ENCODE assay signal across 16 cellular contexts in genomic region chr1:230120289-230120948, GRCh38. TPM values are rescaled to one million over a fixed set of nuclear protein-coding genes. Genes with fewer than 3 reads are reported as not detected.
DNase-seq lines count a peak whose midpoint lies in the region; ATAC-seq, FAIRE-seq and TF ChIP-seq lines count a peak whose summit lies in the region.
"Had no signal": no experiment of that assay in that cellular context is flagged by ENCODE, and none has a peak within 500 bp of the region (broad histone marks: within the 10 kb centered on the region; RNA-seq: fewer than 3 reads in every experiment).

No MANE protein-coding gene starts in this region.

- H3K27ac ChIP-seq in keratinocyte (ENCODE audit: control insufficient read depth, insufficient read depth, low read length) (peak overlapping the region; percentile 31), testis (peak overlapping the region; percentile 70 to 74)
- H3K27ac ChIP-seq: prostate gland had no signal

- peak overlapping the region; percentile 46 for H3K4me3 ChIP-seq in adipocyte (ENCODE audit: low read length)
- H3K4me3 ChIP-seq in keratinocyte (ENCODE audit: control insufficient read depth in 2 of 3, extremely low read depth in 1 of 3, insufficient read depth in 2 of 3, low read depth in 1 of 3, low read length in 3 of 3), result no peak overlapping the region
- H3K4me3 ChIP-seq in testis, result no peak overlapping the region
- H3K4me3 ChIP-seq: prostate gland had no signal

- DNase-seq in Right ventricle myocardium inferior (ENCODE audit: missing footprints) (peak; percentile 81), cardiac septum (ENCODE audit: low spot score) (no peak), adipocyte (ENCODE audit: low read depth) (no peak), keratinocyte (ENCODE audit: low read depth, low spot score) (no peak), testis (peak; percentile 78), Ammon's horn (ENCODE audit: low spot score) (no peak), NCI-H1048 (lab: John Stamatoyannopoulos, UW) (no peak), inferior parietal cortex (ENCODE audit: extremely low spot score) (no peak)
- DNase-seq: activated CD4-positive, alpha-beta T cell treated with anti-CD3 and anti-CD28 coated beads, Interleukin-2, amount 50 U/mL, for 48 hours; activated naive CD8-positive, alpha-beta T cell treated with anti-CD3 and anti-CD28 coated beads for 36 hours; activated T-cell treated with anti-CD3 and anti-CD28 coated beads, Interleukin-2, amount 50 U/mL, for 4 hours; CD8-positive, alpha-beta T cell; NCI-H1930 had no signal

- peak; percentile 91 for ATAC-seq in Right ventricle myocardium inferior
- ATAC-seq: activated T-cell treated with anti-CD3 and anti-CD28 coated beads, Interleukin-2, amount 50 U/mL, for 4 hours; CD8-positive, alpha-beta T cell had no signal

- peaks cover 79% of the 10 kb centered on the region for H3K79me2 ChIP-seq in keratinocyte (ENCODE audit: control insufficient read depth, insufficient read depth, low read length)

- H3K27me3 ChIP-seq in adipocyte (replicated peaks; ENCODE audit: control insufficient read depth, insufficient read depth, low read length) (no peaks in the 10 kb centered on the region), keratinocyte (ENCODE audit: control insufficient read depth, extremely low read depth, insufficient read depth, low read length) (no peaks in the 10 kb centered on the region), testis (no peaks in the 10 kb centered on the region)

- no peak for FAIRE-seq in keratinocyte (lab: Jason Lieb, UNC)
- FAIRE-seq: A204.1, urothelium cell line had no signal

- no peak for TF ChIP-seq POLR2A in testis (IDR thresholded peaks at IDR 0.05)

- H3K36me3 ChIP-seq in adipocyte (ENCODE audit: control insufficient read depth, insufficient read depth, low read length, severe bottlenecking) (peaks cover 16% of the 10 kb centered on the region), keratinocyte (ENCODE audit: control insufficient read depth in 2 of 2, extremely low read depth in 1 of 2, insufficient read depth in 2 of 2, low read length in 2 of 2) (peaks cover 7 to 8% of the 10 kb centered on the region in 2 experiments), testis (ENCODE audit: low read depth, missing control alignments) (no peaks in the 10 kb centered on the region)
- H3K36me3 ChIP-seq: prostate gland had no signal

- no peak overlapping the region for H2AFZ ChIP-seq in keratinocyte (ENCODE audit: control insufficient read depth, low read length)

- H3K9me3 ChIP-seq in adipocyte (ENCODE audit: control insufficient read depth, low read length) (no peaks in the 10 kb centered on the region), keratinocyte (ENCODE audit: control insufficient read depth, low read depth, low read length) (no peaks in the 10 kb centered on the region), testis (no peaks in the 10 kb centered on the region)
- H3K9me3 ChIP-seq: prostate gland had no signal

- dilution Hi-C loops in keratinocyte (cut with MboI; ENCODE audit: extremely low pct_ligation_motif_present, low sequenced_read_pairs), result no loop called here

- H3K4me2 ChIP-seq in keratinocyte (ENCODE audit: control insufficient read depth, extremely low read depth, insufficient read depth, low read depth, low read length), result no peak overlapping the region

- WGBS in testis, 2 donors, result 39 to 70% methylated on average over 7 to 14 of the region's 14 CpGs

- TF ChIP-seq CTCF in keratinocyte (optimal IDR thresholded peaks at IDR 0.05 in 1 of 3, IDR thresholded peaks at IDR 0.05 in 1 of 3, conservative IDR thresholded peaks at IDR 0.05 in 1 of 3; ENCODE audit: extremely low read depth in 1 of 3, insufficient read depth in 2 of 3, low read length in 3 of 3), result no peak
- TF ChIP-seq CTCF in testis (IDR thresholded peaks at IDR 0.05), result no peak

- H3K4me1 ChIP-seq in adipocyte (ENCODE audit: control insufficient read depth, insufficient read depth, low read length), result peaks cover 31% of the 10 kb centered on the region
- peaks cover 51% of the 10 kb centered on the region for H3K4me1 ChIP-seq in keratinocyte (ENCODE audit: control insufficient read depth, extremely low read depth, insufficient read depth, low read length)
- peaks cover 19% of the 10 kb centered on the region for H3K4me1 ChIP-seq in testis
- H3K4me1 ChIP-seq: prostate gland had no signal

- intact Hi-C loops in Right ventricle myocardium inferior (cut with DNase I), result no loop called here
- intact Hi-C loops in cardiac septum (cut with DNase I), result no loop called here
- intact Hi-C loops in testis (cut with DNase I; ENCODE audit: low total_unique reads), result no loop called here

- H3K9me1 ChIP-seq in keratinocyte (ENCODE audit: control insufficient read depth, extremely low read depth, insufficient read depth, low read length), result peaks cover 5% of the 10 kb centered on the region

- H4K20me1 ChIP-seq in keratinocyte (ENCODE audit: control insufficient read depth, extremely low read depth, insufficient read depth, low read length), result no peaks in the 10 kb centered on the region

- H3K9ac ChIP-seq in adipocyte (ENCODE audit: low read length) (peak overlapping the region; percentile 64), keratinocyte (ENCODE audit: control insufficient read depth, extremely low read depth, insufficient read depth, low read length) (no peak overlapping the region)

RNA-seq across cellular contexts. Expression of gene GALNT2, which starts 53.4 kb away (rescaled TPM):
- total RNA-seq in Right ventricle myocardium inferior (29.2 TPM), cardiac septum (29.3 TPM), testis (100 to 1,000 TPM; 114 to 135 TPM)
- polyA plus RNA-seq in keratinocyte (58.8 to 106 TPM (median 61.7 TPM) in 3 replicates), testis (ENCODE audit: insufficient read depth, low read depth, low replicate concordance) (63.0 TPM)
- polyA plus RNA-seq in keratinocyte (2011; ENCODE audit: low read depth), result 18.4 TPM
- 34.0 and 45.9 TPM in 2 replicates for polyA plus RNA-seq in keratinocyte (2011; cell fraction: cytosol; rRNA removed)
- polyA plus RNA-seq in keratinocyte (2011; cell fraction: nucleus; rRNA removed), result 193 and 203 TPM in 2 replicates
- 36.1 and 114 TPM in 2 replicates for polyA plus RNA-seq in keratinocyte (2012; ENCODE audit: low replicate concordance)
- 68.8 to 84.1 TPM (median 73.4 TPM) in 3 replicates for polyA minus RNA-seq in keratinocyte
- polyA minus RNA-seq in keratinocyte (2011; cell fraction: cytosol; rRNA and poly(A)+ RNA removed), result 80.0 TPM
- 166 and 226 TPM in 2 replicates for polyA minus RNA-seq in keratinocyte (2011; cell fraction: nucleus; rRNA and poly(A)+ RNA removed)

Comparison
In these comparisons a context has a peak if more than half of its experiments do, and no peak if none do; other contexts are left out.
1. DNase-seq: peak in Right ventricle myocardium inferior (single experiment) and testis (single experiment); none in cardiac septum (single experiment), adipocyte (single experiment), keratinocyte (single experiment), Ammon's horn (single experiment), NCI-H1048 (single experiment) and inferior parietal cortex (single experiment).